Comparison of ENCODE assay signal across 8 cellular contexts in genomic region chr19:2327773-2328400, GRCh38. TPM values are rescaled to one million over a fixed set of nuclear protein-coding genes. Genes with fewer than 3 reads are reported as not detected.
DNase-seq lines count a peak whose midpoint lies in the region; ATAC-seq and TF ChIP-seq lines count a peak whose summit lies in the region.

No MANE protein-coding gene starts in this region.

- under 1% methylated on average over 18 of the region's 18 CpGs for WGBS in prostate gland

- H3K36me3 Mint-ChIP-seq in activated naive CD4-positive, alpha-beta T cell treated with anti-CD3 and anti-CD28 coated beads, Interleukin-2, amount 50 U/mL, for 24 hours, result peaks cover 10% of the 10 kb centered on the region

- TF ChIP-seq CTCF in prostate gland (IDR thresholded peaks at IDR 0.05), result no peak

- H3K36me3 ChIP-seq in prostate gland, result no peaks in the 10 kb centered on the region

- intact Hi-C loops in Right ventricle myocardium superior (cut with DNase I), result loop anchor here (10.0 kb wide), 1 partner anchor 393 kb away; no protein-coding TSS in a partner anchor
- intact Hi-C loops in prostate gland (cut with DNase I), result loop anchor here (10.0 kb wide), 1 partner anchor 93 kb away; the partner anchor contains the start of genes PLEKHJ1 and SF3A2

- peaks cover 10% of the 10 kb centered on the region for H3K4me1 ChIP-seq in prostate gland (replicated peaks)

- H3K27ac ChIP-seq in prostate gland, result peak overlapping the region; percentile 61

- no peak for TF ChIP-seq POLR2A in prostate gland (IDR thresholded peaks at IDR 0.05)

- peak overlapping the region; percentile 85 to 94 for H3K4me3 ChIP-seq in prostate gland

- H3K9me3 Mint-ChIP-seq in activated naive CD4-positive, alpha-beta T cell treated with anti-CD3 and anti-CD28 coated beads, Interleukin-2, amount 50 U/mL, for 24 hours, result no peaks in the 10 kb centered on the region

- peak; percentile 8 for ATAC-seq in HG03354 (IDR thresholded peaks at IDR 0.05; ENCODE audit: poor library complexity, severe bottlenecking, unreplicated experiment)
- peak; percentile 25 for ATAC-seq in Right ventricle myocardium superior (ENCODE audit: poor library complexity)
- ATAC-seq in HG03095 (IDR thresholded peaks at IDR 0.05; ENCODE audit: unreplicated experiment), result no peak

- peaks cover 55% of the 10 kb centered on the region for H3K4me1 Mint-ChIP-seq in activated naive CD4-positive, alpha-beta T cell treated with anti-CD3 and anti-CD28 coated beads, Interleukin-2, amount 50 U/mL, for 24 hours

- no peaks in the 10 kb centered on the region for H3K27me3 ChIP-seq in prostate gland (replicated peaks; ENCODE audit: insufficient read depth)

- peak overlapping the region; percentile 98 for H3K27ac Mint-ChIP-seq in activated naive CD4-positive, alpha-beta T cell treated with anti-CD3 and anti-CD28 coated beads, Interleukin-2, amount 50 U/mL, for 24 hours

- peak overlapping the region; percentile 96 for H3K4me3 Mint-ChIP-seq in activated naive CD4-positive, alpha-beta T cell treated with anti-CD3 and anti-CD28 coated beads, Interleukin-2, amount 50 U/mL, for 24 hours

- H3K9me3 ChIP-seq in prostate gland, result no peaks in the 10 kb centered on the region

- H3K27me3 Mint-ChIP-seq in activated naive CD4-positive, alpha-beta T cell treated with anti-CD3 and anti-CD28 coated beads, Interleukin-2, amount 50 U/mL, for 24 hours, result no peaks in the 10 kb centered on the region

- DNase-seq in DMS 273 (lab: John Stamatoyannopoulos, UW; ENCODE audit: unreplicated experiment) (peak; percentile 76), RKO (ENCODE audit: low spot score) (peak; percentile 90), Right ventricle myocardium superior (no peak), prostate gland (ENCODE audit: low spot score) (no peak), T-helper 9 cell (no peak)

RNA-seq across cellular contexts. Expression of gene LSM7, which starts 0.5 kb away (rescaled TPM):
- total RNA-seq in Right ventricle myocardium superior, result 37.3 TPM
- 100 to 1,000 TPM; 125 to 135 TPM for total RNA-seq in prostate gland

RNA-seq across cellular contexts. Expression of gene SPPL2B, which starts 0.6 kb away (rescaled TPM):
- total RNA-seq in Right ventricle myocardium superior (23.9 TPM), prostate gland (10 to 100 TPM; 54.0 to 87.1 TPM)

RNA-seq across cellular contexts. Expression of gene LINGO3, which starts 19.9 kb away (rescaled TPM):
- total RNA-seq in Right ventricle myocardium superior (not detected), prostate gland (under 1 TPM in 1 of 2 donors, not detected in 1; 0.68 TPM)

RNA-seq across cellular contexts. Expression of gene TMPRSS9, which starts 32.2 kb away (rescaled TPM):
- total RNA-seq in Right ventricle myocardium superior (not detected), prostate gland (1 to 10 TPM in 1 of 2 donors, under 1 TPM in 1; 0.14 to 2.2 TPM)

RNA-seq across cellular contexts. Expression of gene PEAK3, which starts 45.9 kb away (rescaled TPM):
- total RNA-seq in Right ventricle myocardium superior (0.70 TPM), prostate gland (under 1 TPM; 0.27 to 0.80 TPM)

Comparison
In these comparisons a context has a peak if more than half of its experiments do, and no peak if none do; other contexts are left out.
1. DNase-seq: peak in DMS 273 (single experiment) and RKO (single experiment); none in Right ventricle myocardium superior (single experiment), prostate gland (single experiment) and T-helper 9 cell (single experiment).